In genomic region chr11:26777276-26777939, GRCh38 we compare ENCODE assay signal across 25 cellular contexts. TPM values are rescaled to one million over a fixed set of nuclear protein-coding genes. Genes with fewer than 3 reads are reported as not detected.
A peak's percentile ranks its signal among the peaks of the same experiment; 100 is the strongest.
DNase-seq lines count a peak whose midpoint lies in the region; ATAC-seq, FAIRE-seq and TF ChIP-seq lines count a peak whose summit lies in the region.
"Had no signal": no experiment of that assay in that cellular context is flagged by ENCODE, and none has a peak within 500 bp of the region (broad histone marks: within the 10 kb centered on the region; RNA-seq: fewer than 3 reads in every experiment).

No MANE protein-coding gene starts in this region.

- TF ChIP-seq RAD21 in H1 (IDR thresholded peaks at IDR 0.05 in 1 of 2, conservative IDR thresholded peaks at IDR 0.05 in 1 of 2; ENCODE audit: low read depth in 2 of 2, low read length in 2 of 2) = no peak

- no peaks in the 10 kb centered on the region for H4K20me1 ChIP-seq in BLaER1
- H4K20me1 ChIP-seq in H1 (replicated peaks in 1 of 2; ENCODE audit: control insufficient read depth in 1 of 2, insufficient read depth in 2 of 2, low read length in 2 of 2) = no peaks in the 10 kb centered on the region
- H4K20me1 ChIP-seq in neural progenitor cell (ENCODE audit: low read depth) = no peaks in the 10 kb centered on the region

- 86% methylated on average over 7 of the region's 7 CpGs; no CpG with 5 or more reads in 1 of the 2 experiments for WGBS in H1 (ENCODE audit: extremely low coverage in 1 of 2, insufficient coverage in 1 of 2, insufficient read length in 1 of 2, insufficient replicate concordance in 2 of 2, low coverage in 1 of 2, low lambda C conversion rate in 2 of 2, missing lambda C conversion rate in 1 of 2), 2 experiments
- WGBS in upper lobe of left lung, 2 donors = 63 to 72% methylated on average over 7 of the region's 7 CpGs
- WGBS in psoas muscle, 3 donors = 42 to 48% (median 44%) methylated on average over 7 of the region's 7 CpGs

- no peaks in the 10 kb centered on the region for H3K79me1 ChIP-seq in H1 (ENCODE audit: low read depth, low read length)

- H4K8ac ChIP-seq in H1 (ENCODE audit: extremely low read depth, insufficient read depth, low read length) = no peak overlapping the region

- H3K56ac ChIP-seq in H1 (replicated peaks; ENCODE audit: insufficient read length, low read depth, low read length) = no peak overlapping the region

- no peak overlapping the region for H3K14ac ChIP-seq in H1 (ENCODE audit: insufficient read length)

- H4K5ac ChIP-seq in H1 (ENCODE audit: insufficient read length, low read depth, low read length) = no peak overlapping the region

- no peak overlapping the region for H3K27ac ChIP-seq in BLaER1
- no peak overlapping the region for H3K27ac ChIP-seq in H1 (ENCODE audit: low read depth, low read length)
- H3K27ac ChIP-seq in neural progenitor cell = no peak overlapping the region
- no peak overlapping the region for H3K27ac ChIP-seq in upper lobe of left lung
- no peak overlapping the region for H3K27ac ChIP-seq in psoas muscle
- H3K27ac ChIP-seq in coronary artery = no peak overlapping the region
- H3K27ac ChIP-seq: heart right ventricle, transverse colon, VCaP had no signal

- peak overlapping the region; percentile 66 for H3K4me2 ChIP-seq in BLaER1
- no peak overlapping the region for H3K4me2 ChIP-seq in H1 (ENCODE audit: insufficient read depth in 1 of 2, low read depth in 2 of 2, low read length in 2 of 2)
- H3K4me2 ChIP-seq in neural progenitor cell = no peak overlapping the region

- H2BK5ac ChIP-seq in H1 (ENCODE audit: low read depth, low read length) = no peak overlapping the region

- CTCF ChIA-PET in H1 (lab: Charles Lee; ENCODE audit: partially characterized antibody) = interaction anchor here (1.1 kb wide), 2 partner anchors 9 to 381 kb away, joined by 3 to 4 read pairs; no protein-coding TSS in a partner anchor

- intact Hi-C loops in psoas muscle (cut with DNase I) = no loop called here

- no peak for ATAC-seq in upper lobe of left lung (ENCODE audit: low FRiP score in 2 of 2)
- ATAC-seq in psoas muscle = no peak
- ATAC-seq: natural killer cell treated with Interleukin-12 subunit alpha and Interleukin-12 subunit beta and Interleukin-15 and Interleukin-18, amount 100 ng/mL, for 72 hours had no signal

- TF ChIP-seq POLR2A in H1 (IDR thresholded peaks at IDR 0.05; ENCODE audit: control extremely low read depth in 1 of 2, low read depth in 2 of 2, low read length in 2 of 2) (no peak), upper lobe of left lung (IDR thresholded peaks at IDR 0.05) (no peak)

- H2BK15ac ChIP-seq in H1 (ENCODE audit: low read length) = no peak overlapping the region

- no peaks in the 10 kb centered on the region for H3K27me3 ChIP-seq in BLaER1
- H3K27me3 ChIP-seq in H1 (replicated peaks in 1 of 4; ENCODE audit: control insufficient read depth in 3 of 4, extremely low read depth in 1 of 4, insufficient read depth in 3 of 4, low read length in 3 of 4) = no peaks in the 10 kb centered on the region
- H3K27me3 ChIP-seq in neural progenitor cell = no peaks in the 10 kb centered on the region
- no peaks in the 10 kb centered on the region for H3K27me3 ChIP-seq in upper lobe of left lung
- no peaks in the 10 kb centered on the region for H3K27me3 ChIP-seq in psoas muscle (ENCODE audit: insufficient read depth in 3 of 3, low read length in 2 of 3)
- H3K27me3 ChIP-seq: heart right ventricle, transverse colon had no signal

- H3K27me3 Mint-ChIP-seq in neural progenitor cell (ENCODE audit: insufficient read depth, low read depth) = no peaks in the 10 kb centered on the region
- H3K27me3 Mint-ChIP-seq: activated naive CD4-positive, alpha-beta T cell treated with anti-CD3 and anti-CD28 coated beads, Interleukin-2, amount 10 ng/mL, durations not matched to agents 7 days and 5 days; brain; CD8-positive, alpha-beta memory T cell; memory B cell; natural killer cell treated with Interleukin-12 subunit alpha and Interleukin-12 subunit beta and Interleukin-15 and Interleukin-18, amount 100 ng/mL, for 72 hours had no signal

- H2BK20ac ChIP-seq in H1 (ENCODE audit: low read length) = no peak overlapping the region

- TF ChIP-seq CTCF in H1 (IDR thresholded peaks at IDR 0.05; ENCODE audit: control extremely low read depth in 1 of 3, insufficient read depth in 1 of 3, low read depth in 1 of 3, low read length in 3 of 3) (no peak), neural progenitor cell (IDR thresholded peaks at IDR 0.05) (no peak), upper lobe of left lung (IDR thresholded peaks at IDR 0.05) (no peak), psoas muscle (IDR thresholded peaks at IDR 0.05) (no peak), coronary artery (IDR thresholded peaks at IDR 0.05) (no peak)

- H3K9me3 ChIP-seq in BLaER1 (no peaks in the 10 kb centered on the region), H1 (ENCODE audit: insufficient read depth in 2 of 2, low read depth in 1 of 2, low read length in 1 of 2) (no peaks in the 10 kb centered on the region), neural progenitor cell (ENCODE audit: low read depth) (no peaks in the 10 kb centered on the region), upper lobe of left lung (no peaks in the 10 kb centered on the region), psoas muscle (no peaks in the 10 kb centered on the region)
- H3K9me3 ChIP-seq: heart right ventricle, transverse colon had no signal

- FAIRE-seq in H1 (lab: Jason Lieb, UNC) (no peak), GM19239 (lab: Jason Lieb, UNC) (no peak)
- FAIRE-seq: HTR-8/SVneo had no signal

- no peak for TF ChIP-seq EP300 in H1 (IDR thresholded peaks at IDR 0.05; ENCODE audit: borderline replicate concordance in 1 of 2, low read depth in 2 of 2, low read length in 2 of 2)
- no peak for TF ChIP-seq EP300 in upper lobe of left lung (IDR thresholded peaks at IDR 0.05)

- no peaks in the 10 kb centered on the region for H3F3A ChIP-seq in neural progenitor cell (ENCODE audit: low read depth)

- no peak overlapping the region for H3K4me3 ChIP-seq in BLaER1
- no peak overlapping the region for H3K4me3 ChIP-seq in H1 (ENCODE audit: extremely low read depth in 1 of 4, insufficient read depth in 2 of 4, low read depth in 3 of 4, low read length in 4 of 4)
- H3K4me3 ChIP-seq in neural progenitor cell = no peak overlapping the region
- H3K4me3 ChIP-seq in upper lobe of left lung = no peak overlapping the region
- no peak overlapping the region for H3K4me3 ChIP-seq in psoas muscle
- no peak overlapping the region for H3K4me3 ChIP-seq in coronary artery
- H3K4me3 ChIP-seq: heart right ventricle, transverse colon had no signal

- no peaks in the 10 kb centered on the region for H3K9me3 Mint-ChIP-seq in neural progenitor cell
- H3K9me3 Mint-ChIP-seq: brain, memory B cell had no signal

- peak; percentile 49 for DNase-seq in OCI-M1 (lab: John Stamatoyannopoulos, UW)
- DNase-seq in H1 (ENCODE audit: low read depth in 1 of 2, low spot score in 2 of 2) = no peak
- DNase-seq in neural progenitor cell (ENCODE audit: low spot score) = no peak
- no peak for DNase-seq in GM19239 (ENCODE audit: insufficient read length, low spot score)
- DNase-seq in upper lobe of left lung = no peak
- DNase-seq in psoas muscle = no peak
- no peak for DNase-seq in coronary artery (ENCODE audit: low spot score)
- DNase-seq: activated CD4-positive, alpha-beta T cell treated with anti-CD3 and anti-CD28 coated beads, Interleukin-2, amount 50 U/mL, for 48 hours; activated naive CD4-positive, alpha-beta T cell treated with anti-CD3 and anti-CD28 coated beads, Interleukin-2, amount 10 ng/mL, durations not matched to agents 7 days and 5 days; activated T-cell treated with anti-CD3 and anti-CD28 coated beads, Interleukin-2, amount 50 U/mL, for 1 hour; CD8-positive, alpha-beta memory T cell; dermis blood vessel endothelial cell; heart right ventricle; NCI-H1417 treated with DMSO at 0.1 percent for 48 hours; NCI-H774; stimulated activated naive CD4-positive, alpha-beta T cell treated with Interleukin-2 at 50 U/mL for 16 hours; transverse colon had no signal

- H3K23me2 ChIP-seq in H1 (ENCODE audit: low read depth, low read length) = no peaks in the 10 kb centered on the region

- POLR2A ChIA-PET in H1 (lab: Charles Lee; ENCODE audit: partially characterized antibody) = no interaction called here

- no peaks in the 10 kb centered on the region for H3K4me1 Mint-ChIP-seq in neural progenitor cell
- H3K4me1 Mint-ChIP-seq: activated naive CD4-positive, alpha-beta T cell treated with anti-CD3 and anti-CD28 coated beads, Interleukin-2, amount 10 ng/mL, durations not matched to agents 7 days and 5 days; brain; CD8-positive, alpha-beta memory T cell; memory B cell had no signal

- no peak overlapping the region for H3K23ac ChIP-seq in H1 (ENCODE audit: insufficient read length)

- H3K79me2 ChIP-seq in H1 (ENCODE audit: control insufficient read depth in 1 of 2, insufficient read depth in 2 of 2, low read length in 2 of 2) (no peaks in the 10 kb centered on the region), neural progenitor cell (ENCODE audit: low read depth) (no peaks in the 10 kb centered on the region)

- H3K4me3 Mint-ChIP-seq in neural progenitor cell = no peak overlapping the region
- H3K4me3 Mint-ChIP-seq: activated naive CD4-positive, alpha-beta T cell treated with anti-CD3 and anti-CD28 coated beads, Interleukin-2, amount 10 ng/mL, durations not matched to agents 7 days and 5 days; brain; CD8-positive, alpha-beta memory T cell; memory B cell; natural killer cell treated with Interleukin-12 subunit alpha and Interleukin-12 subunit beta and Interleukin-15 and Interleukin-18, amount 100 ng/mL, for 72 hours had no signal

- H3K18ac ChIP-seq in H1 (ENCODE audit: extremely low read depth, low read length) = no peak overlapping the region

- H2AK5ac ChIP-seq in H1 (ENCODE audit: low read depth, low read length) = no peak overlapping the region

- no peaks in the 10 kb centered on the region for H3K36me3 ChIP-seq in BLaER1
- no peaks in the 10 kb centered on the region for H3K36me3 ChIP-seq in H1 (ENCODE audit: control insufficient read depth in 2 of 4, insufficient read depth in 4 of 4, low read length in 3 of 4)
- H3K36me3 ChIP-seq in neural progenitor cell = no peaks in the 10 kb centered on the region
- H3K36me3 ChIP-seq in upper lobe of left lung = no peaks in the 10 kb centered on the region
- H3K36me3 ChIP-seq in psoas muscle (ENCODE audit: insufficient read depth in 1 of 2, low read depth in 1 of 2) = no peaks in the 10 kb centered on the region
- H3K36me3 ChIP-seq: heart right ventricle, transverse colon had no signal

- H3K4me1 ChIP-seq in BLaER1 = peaks cover 30% of the 10 kb centered on the region
- H3K4me1 ChIP-seq in H1 (replicated peaks in 1 of 4; ENCODE audit: control insufficient read depth in 3 of 4, insufficient read depth in 4 of 4, low read length in 3 of 4) = no peaks in the 10 kb centered on the region
- peaks cover 5% of the 10 kb centered on the region for H3K4me1 ChIP-seq in neural progenitor cell
- H3K4me1 ChIP-seq in upper lobe of left lung = no peaks in the 10 kb centered on the region
- no peaks in the 10 kb centered on the region for H3K4me1 ChIP-seq in psoas muscle

- no peak overlapping the region for H3K4ac ChIP-seq in H1 (replicated peaks; ENCODE audit: insufficient read length, low read depth, low read length)

- H3K27ac Mint-ChIP-seq in neural progenitor cell = no peak overlapping the region
- H3K27ac Mint-ChIP-seq: activated naive CD4-positive, alpha-beta T cell treated with anti-CD3 and anti-CD28 coated beads, Interleukin-2, amount 10 ng/mL, durations not matched to agents 7 days and 5 days; brain; CD8-positive, alpha-beta memory T cell; memory B cell; natural killer cell treated with Interleukin-12 subunit alpha and Interleukin-12 subunit beta and Interleukin-15 and Interleukin-18, amount 100 ng/mL, for 72 hours had no signal

- no peak overlapping the region for H3K9ac ChIP-seq in BLaER1
- H3K9ac ChIP-seq in H1 (replicated peaks in 1 of 4; ENCODE audit: extremely low read depth in 1 of 4, low read depth in 3 of 4, low read length in 3 of 4) = no peak overlapping the region
- no peak overlapping the region for H3K9ac ChIP-seq in neural progenitor cell

- no peak overlapping the region for H2BK12ac ChIP-seq in H1 (ENCODE audit: low read depth, low read length)

- H2AFZ ChIP-seq in H1 (ENCODE audit: low read length) (no peak overlapping the region), neural progenitor cell (replicated peaks) (peak overlapping the region; percentile 41)

- no peaks in the 10 kb centered on the region for H3K36me3 Mint-ChIP-seq in neural progenitor cell
- H3K36me3 Mint-ChIP-seq: activated naive CD4-positive, alpha-beta T cell treated with anti-CD3 and anti-CD28 coated beads, Interleukin-2, amount 10 ng/mL, durations not matched to agents 7 days and 5 days; brain; CD8-positive, alpha-beta memory T cell; memory B cell; natural killer cell treated with Interleukin-12 subunit alpha and Interleukin-12 subunit beta and Interleukin-15 and Interleukin-18, amount 100 ng/mL, for 72 hours had no signal

- H4K91ac ChIP-seq in H1 (replicated peaks; ENCODE audit: insufficient read length, low read length) = no peak overlapping the region

- no peak overlapping the region for H2BK120ac ChIP-seq in H1 (replicated peaks; ENCODE audit: low read depth, low read length)

RNA-seq across cellular contexts. Expression of gene SLC5A12, which starts 55.5 kb away (rescaled TPM):
- 1.4 and 1.5 TPM in 2 replicates for total RNA-seq in H1 (2021; fragmentation: NEBNext Ultra II Directional; extraction: Animal tissue kit (Norgen Biotek cat#: 25700))
- polyA plus RNA-seq in H1 (2011; rRNA removed) (0.96 and 1.3 TPM in 2 replicates), psoas muscle (under 1 TPM in 1 of 3 donors, not detected in 2; 0.03 TPM)
- polyA plus RNA-seq in H1 (2011; cell fraction: cytosol; rRNA removed) = 1.2 TPM
- polyA plus RNA-seq in H1 (2011; cell fraction: nucleus; rRNA removed) = 2.3 TPM
- 0.51 to 1.3 TPM (median 0.97 TPM) in 4 replicates for polyA plus RNA-seq in H1 (2012, experiment 1 of 2)
- 0.09 TPM for polyA plus RNA-seq in H1 (2012, experiment 2 of 2)
- polyA plus RNA-seq in H1 (2013, experiment 1 of 2) = 1.1 TPM
- polyA plus RNA-seq in H1 (2013, experiment 2 of 2) = 1.0 TPM
- 3.0 and 3.3 TPM in 2 replicates for polyA minus RNA-seq in H1 (2011; rRNA and poly(A)+ RNA removed)
- 0.37 TPM for polyA minus RNA-seq in H1 (2011; cell fraction: cytosol; rRNA and poly(A)+ RNA removed)
- polyA minus RNA-seq in H1 (2011; cell fraction: nucleus; rRNA and poly(A)+ RNA removed) = 5.5 TPM
- total RNA-seq in neural progenitor cell (ENCODE audit: low replicate concordance) (4.9 and 5.0 TPM in 2 replicates), upper lobe of left lung (not detected), psoas muscle (not detected)
- total RNA-seq: CD8-positive, alpha-beta memory T cell; dermis blood vessel endothelial cell; esophagus mucosa; natural killer cell treated with Interleukin-12 subunit alpha and Interleukin-12 subunit beta and Interleukin-15 and Interleukin-18, amount 100 ng/mL, for 72 hours; T-helper 1 cell treated with Interleukin-12 subunit alpha and Interleukin-12 subunit beta and Interleukin-4 antibody, amounts not matched to agents 30 ng/mL and 1 ng/mL, for 36 hours had no signal
- polyA plus RNA-seq: CD8-positive, alpha-beta memory T cell; heart right ventricle had no signal
